Comparison of ENCODE assay signal across 28 cellular contexts in the genomic region with DNA sequence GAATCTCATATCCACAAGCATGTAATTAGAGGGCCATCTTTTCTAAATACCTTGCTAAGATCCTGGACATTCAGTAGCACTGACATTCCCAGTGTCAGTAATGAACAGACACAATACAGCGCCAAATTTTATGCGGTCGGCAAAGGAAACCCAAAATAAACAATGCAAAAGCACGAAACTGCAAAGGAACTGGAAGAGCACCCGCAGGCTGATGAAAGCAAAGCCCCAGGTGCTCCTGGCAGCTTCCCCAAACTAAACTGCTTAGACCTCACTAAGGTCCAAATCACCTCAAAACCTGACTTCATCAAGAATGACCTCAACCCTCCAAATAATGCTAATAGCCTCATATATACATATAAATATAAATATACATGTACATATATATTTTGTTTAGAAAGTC.
"Had no signal": no experiment of that assay in that cellular context is flagged by ENCODE, and none has a peak within 500 bp of the region (broad histone marks: within the 10 kb centered on the region; RNA-seq: fewer than 3 reads in every experiment).

No MANE protein-coding gene starts in this region.

- DNase-seq: activated B cell treated with CpG ODN at 0.5 μM for 24 hours; activated CD4-positive, alpha-beta memory T cell treated with anti-CD3 and anti-CD28 coated beads for 36 hours; activated CD4-positive, alpha-beta T cell treated with anti-CD3 and anti-CD28 coated beads for 48 hours; activated CD4-positive, alpha-beta T cell treated with anti-CD3 and anti-CD28 coated beads, Interleukin-2, amount 50 U/mL, for 1 hour; activated CD8-positive, alpha-beta memory T cell treated with anti-CD3 and anti-CD28 coated beads, Interleukin-2, amount 10 ng/mL, durations not matched to agents 7 days and 5 days; activated CD8-positive, alpha-beta memory T cell treated with anti-CD3 and anti-CD28 coated beads, Interleukin-2, amount 50 U/mL, for 4 hours; activated CD8-positive, alpha-beta T cell treated with anti-CD3 and anti-CD28 coated beads, Interleukin-2, amount 10 ng/mL, durations not matched to agents 7 days and 5 days; activated gamma-delta T cell; activated naive CD4-positive, alpha-beta T cell; activated naive CD4-positive, alpha-beta T cell treated with anti-CD3 and anti-CD28 coated beads, Interleukin-2, amount 10 ng/mL, durations not matched to agents 7 days and 5 days; activated naive CD8-positive, alpha-beta T cell treated with anti-CD3 and anti-CD28 coated beads, Interleukin-2, amount 10 ng/mL, durations not matched to agents 7 days and 5 days; activated T-cell treated with anti-CD3 and anti-CD28 coated beads, Interleukin-2, amount 50 U/mL, for 24 hours; activated T-cell treated with anti-CD3 and anti-CD28 coated beads, Interleukin-2, amount 50 U/mL, for 72 hours; anterior cingulate cortex; brain microvascular endothelial cell; dorsolateral prefrontal cortex; effector memory CD4-positive, alpha-beta T cell; endodermal cell; foreskin fibroblast; head of caudate nucleus; T-helper 17 cell; T1000; WERI-Rb-1 had no signal

- H3K27ac Mint-ChIP-seq: activated CD4-positive, alpha-beta memory T cell treated with anti-CD3 and anti-CD28 coated beads for 36 hours; activated CD8-positive, alpha-beta memory T cell treated with anti-CD3 and anti-CD28 coated beads, Interleukin-2, amount 10 ng/mL, durations not matched to agents 7 days and 5 days; activated CD8-positive, alpha-beta T cell treated with anti-CD3 and anti-CD28 coated beads, Interleukin-2, amount 10 ng/mL, durations not matched to agents 7 days and 5 days; activated naive CD4-positive, alpha-beta T cell treated with anti-CD3 and anti-CD28 coated beads, Interleukin-2, amount 10 ng/mL, durations not matched to agents 7 days and 5 days; activated naive CD4-positive, alpha-beta T cell treated with anti-CD3 and anti-CD28 coated beads, Interleukin-2, amount 50 U/mL, for 72 hours; activated naive CD8-positive, alpha-beta T cell treated with anti-CD3 and anti-CD28 coated beads, Interleukin-2, amount 10 ng/mL, durations not matched to agents 7 days and 5 days; activated T-cell treated with anti-CD3 and anti-CD28 coated beads, Interleukin-2, amount 50 U/mL, for 24 hours; activated T-cell treated with anti-CD3 and anti-CD28 coated beads, Interleukin-2, amount 50 U/mL, for 72 hours; dendritic cell treated with granulocyte-macrophage colony-stimulating factor and Interleukin-4, amounts not matched to agents 40 ng/mL and 50 ng/mL, for 4 days; endodermal cell; T-helper 17 cell; T-helper 2 cell treated with Interferon-gamma antibody and Interleukin-4, amounts not matched to agents 5 μg/mL and 100 μg/mL, for 36 hours had no signal

- H3K27ac ChIP-seq: brain microvascular endothelial cell, coronary artery, WERI-Rb-1 had no signal

- H3K36me3 Mint-ChIP-seq: activated naive CD4-positive, alpha-beta T cell treated with anti-CD3 and anti-CD28 coated beads, Interleukin-2, amount 10 ng/mL, durations not matched to agents 7 days and 5 days; activated naive CD4-positive, alpha-beta T cell treated with anti-CD3 and anti-CD28 coated beads, Interleukin-2, amount 50 U/mL, for 72 hours had no signal

- H3K4me3 ChIP-seq: coronary artery, dorsolateral prefrontal cortex had no signal

- H3K4me1 Mint-ChIP-seq: activated CD8-positive, alpha-beta memory T cell treated with anti-CD3 and anti-CD28 coated beads, Interleukin-2, amount 10 ng/mL, durations not matched to agents 7 days and 5 days; central memory CD8-positive, alpha-beta T cell; endodermal cell had no signal

- H3K4me3 Mint-ChIP-seq: activated B cell treated with CpG ODN at 0.5 μM for 24 hours; activated CD4-positive, alpha-beta memory T cell treated with anti-CD3 and anti-CD28 coated beads for 36 hours; activated CD8-positive, alpha-beta memory T cell treated with anti-CD3 and anti-CD28 coated beads, Interleukin-2, amount 10 ng/mL, durations not matched to agents 7 days and 5 days; activated CD8-positive, alpha-beta T cell treated with anti-CD3 and anti-CD28 coated beads, Interleukin-2, amount 10 ng/mL, durations not matched to agents 7 days and 5 days; activated naive CD4-positive, alpha-beta T cell treated with anti-CD3 and anti-CD28 coated beads, Interleukin-2, amount 10 ng/mL, durations not matched to agents 7 days and 5 days; activated naive CD8-positive, alpha-beta T cell treated with anti-CD3 and anti-CD28 coated beads, Interleukin-2, amount 10 ng/mL, durations not matched to agents 7 days and 5 days; activated T-cell treated with anti-CD3 and anti-CD28 coated beads, Interleukin-2, amount 50 U/mL, for 24 hours; activated T-cell treated with anti-CD3 and anti-CD28 coated beads, Interleukin-2, amount 50 U/mL, for 72 hours; central memory CD8-positive, alpha-beta T cell; dendritic cell treated with granulocyte-macrophage colony-stimulating factor and Interleukin-4, amounts not matched to agents 40 ng/mL and 50 ng/mL, for 4 days; endodermal cell; T-helper 17 cell; T-helper 2 cell treated with Interferon-gamma antibody and Interleukin-4, amounts not matched to agents 5 μg/mL and 100 μg/mL, for 36 hours had no signal

- H3K27me3 ChIP-seq: brain microvascular endothelial cell, dorsolateral prefrontal cortex had no signal

- H3K27me3 Mint-ChIP-seq: activated B cell treated with CpG ODN at 0.5 μM for 24 hours; activated CD4-positive, alpha-beta memory T cell treated with anti-CD3 and anti-CD28 coated beads for 36 hours; activated CD8-positive, alpha-beta memory T cell treated with anti-CD3 and anti-CD28 coated beads, Interleukin-2, amount 10 ng/mL, durations not matched to agents 7 days and 5 days; activated naive CD4-positive, alpha-beta T cell treated with anti-CD3 and anti-CD28 coated beads, Interleukin-2, amount 10 ng/mL, durations not matched to agents 7 days and 5 days; activated naive CD8-positive, alpha-beta T cell treated with anti-CD3 and anti-CD28 coated beads, Interleukin-2, amount 10 ng/mL, durations not matched to agents 7 days and 5 days; activated T-cell treated with anti-CD3 and anti-CD28 coated beads, Interleukin-2, amount 50 U/mL, for 24 hours; central memory CD8-positive, alpha-beta T cell; dendritic cell treated with granulocyte-macrophage colony-stimulating factor and Interleukin-4, amounts not matched to agents 40 ng/mL and 50 ng/mL, for 4 days; T-helper 17 cell had no signal

- H3K9me3 Mint-ChIP-seq: activated B cell treated with CpG ODN at 0.5 μM for 24 hours; activated CD4-positive, alpha-beta memory T cell treated with anti-CD3 and anti-CD28 coated beads for 36 hours; activated naive CD4-positive, alpha-beta T cell treated with anti-CD3 and anti-CD28 coated beads, Interleukin-2, amount 10 ng/mL, durations not matched to agents 7 days and 5 days; activated naive CD4-positive, alpha-beta T cell treated with anti-CD3 and anti-CD28 coated beads, Interleukin-2, amount 50 U/mL, for 72 hours; activated naive CD8-positive, alpha-beta T cell treated with anti-CD3 and anti-CD28 coated beads, Interleukin-2, amount 10 ng/mL, durations not matched to agents 7 days and 5 days; activated T-cell treated with anti-CD3 and anti-CD28 coated beads, Interleukin-2, amount 50 U/mL, for 24 hours; activated T-cell treated with anti-CD3 and anti-CD28 coated beads, Interleukin-2, amount 50 U/mL, for 72 hours; central memory CD8-positive, alpha-beta T cell; dendritic cell treated with granulocyte-macrophage colony-stimulating factor and Interleukin-4, amounts not matched to agents 40 ng/mL and 50 ng/mL, for 4 days; endodermal cell; T-helper 2 cell treated with Interferon-gamma antibody and Interleukin-4, amounts not matched to agents 5 μg/mL and 100 μg/mL, for 36 hours had no signal

- H3K36me3 ChIP-seq: brain microvascular endothelial cell had no signal
